In the genomic region with DNA sequence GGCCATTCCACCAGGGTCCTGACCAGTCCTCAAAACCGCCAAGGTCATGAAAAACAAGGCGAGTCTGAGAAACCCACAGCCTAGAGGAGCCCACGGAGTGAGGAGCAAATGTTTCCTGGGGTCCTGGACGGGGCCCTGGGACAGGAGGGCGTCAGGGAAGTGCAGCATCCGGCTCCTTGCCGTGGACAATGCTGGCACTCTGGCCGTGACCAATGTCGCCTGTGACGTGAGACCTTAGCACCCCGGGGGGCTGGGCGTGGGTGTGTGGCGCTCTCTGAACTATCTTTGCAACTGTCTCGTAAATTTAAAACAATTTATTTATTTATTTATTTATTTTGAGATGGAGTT, we compare ENCODE assay signal across 18 cellular contexts. TPM values are rescaled to one million over a fixed set of nuclear protein-coding genes. Genes with fewer than 3 reads are reported as not detected.
DNase-seq lines count a peak whose midpoint lies in the region; ATAC-seq, FAIRE-seq and TF ChIP-seq lines count a peak whose summit lies in the region.
"Had no signal": no experiment of that assay in that cellular context is flagged by ENCODE, and none has a peak within 500 bp of the region (broad histone marks: within the 10 kb centered on the region; RNA-seq: fewer than 3 reads in every experiment).

No MANE protein-coding gene starts in this region.

- H3K9ac ChIP-seq in BLaER1 treated with 17β-estradiol and CSF1 and Interleukin-3, amounts not matched to agents 10 nM and 100 nM = no peak overlapping the region
- H3K9ac ChIP-seq in kidney (ENCODE audit: low read length in 2 of 2) = no peak overlapping the region

- peaks cover 52 to 70% (median 63%) of the 10 kb centered on the region in 10 experiments for H3K4me1 ChIP-seq in BLaER1 treated with 17β-estradiol and CSF1 and Interleukin-3, amounts not matched to agents 10 nM and 100 nM
- H3K4me1 ChIP-seq in kidney (ENCODE audit: control insufficient read depth in 1 of 2, insufficient read depth in 1 of 2, low read depth in 1 of 2, low read length in 2 of 2) (peaks cover 7 to 24% of the 10 kb centered on the region in 2 donors), osteoblast (ENCODE audit: insufficient read depth, low read length) (peaks cover 17% of the 10 kb centered on the region)

- H4K20me1 ChIP-seq in BLaER1 treated with 17β-estradiol and CSF1 and Interleukin-3, amounts not matched to agents 10 nM and 100 nM = peaks cover 0 to 5% (median 3%) of the 10 kb centered on the region in 11 experiments; a peak in 6 of 22 replicates
- peaks cover 4% of the 10 kb centered on the region for H4K20me1 ChIP-seq in osteoblast (ENCODE audit: insufficient read depth, low read length)

- intact Hi-C loops in kidney (cut with DNase I) = no loop called here

- H3K4me2 ChIP-seq in BLaER1 treated with 17β-estradiol and CSF1 and Interleukin-3, amounts not matched to agents 10 nM and 100 nM = peak overlapping the region; percentile 93 to 100 (median 99)
- H3K4me2 ChIP-seq in osteoblast (ENCODE audit: insufficient read depth, low read length) = no peak overlapping the region

- DNase-seq in RWPE1 (ENCODE audit: low spot score) (no peak), kidney (peak; percentile 50), osteoblast (ENCODE audit: insufficient read length, low spot score, missing footprints) (no peak), OCI-M1 (lab: John Stamatoyannopoulos, UW) (no peak)
- DNase-seq: CD4-positive, alpha-beta T cell; CD8-positive, alpha-beta memory T cell; DMS 273 treated with DMSO at 0.1 percent for 48 hours; DMS79; EL; GDM1 had no signal

- no peak overlapping the region for H3K27ac ChIP-seq in BLaER1 treated with 17β-estradiol and CSF1 and Interleukin-3, amounts not matched to agents 10 nM and 100 nM
- H3K27ac ChIP-seq in RWPE1 = peak overlapping the region; percentile 90
- no peak overlapping the region for H3K27ac ChIP-seq in kidney (ENCODE audit: low read depth in 2 of 2, low read length in 2 of 2)
- H3K27ac ChIP-seq in osteoblast (ENCODE audit: low read depth, low read length) = no peak overlapping the region

- no peak overlapping the region for H3K4me3 ChIP-seq in BLaER1 treated with 17β-estradiol and CSF1 and Interleukin-3, amounts not matched to agents 10 nM and 100 nM
- H3K4me3 ChIP-seq in kidney (ENCODE audit: low read length in 2 of 2) = no peak overlapping the region
- no peak overlapping the region for H3K4me3 ChIP-seq in osteoblast (ENCODE audit: insufficient read depth, low read length)
- H3K4me3 ChIP-seq: GM12878, GM23338, HAP-1 had no signal

- ATAC-seq in HG02840 (IDR thresholded peaks at IDR 0.05; ENCODE audit: low FRiP score, unreplicated experiment) = no peak
- ATAC-seq: GM12878, GM23338 had no signal

- H3K9me3 ChIP-seq in BLaER1 treated with 17β-estradiol and CSF1 and Interleukin-3, amounts not matched to agents 10 nM and 100 nM (replicated peaks in 1 of 11) = peaks cover 0 to 10% (median 7%) of the 10 kb centered on the region in 11 experiments; a peak in 11 of 22 replicates
- H3K9me3 ChIP-seq in kidney (ENCODE audit: control insufficient read depth in 1 of 2, low read length in 2 of 2) (no peaks in the 10 kb centered on the region), osteoblast (ENCODE audit: low read depth, low read length) (no peaks in the 10 kb centered on the region)
- H3K9me3 ChIP-seq: HAP-1 had no signal

- CTCF ChIA-PET in RWPE1 (lab: Yijun Ruan, JAX) = no interaction called here

- POLR2A ChIA-PET in RWPE1 (lab: Yijun Ruan, JAX; ENCODE audit: low non-redundant PET) = no interaction called here

- H3K27me3 ChIP-seq in BLaER1 treated with 17β-estradiol and CSF1 and Interleukin-3, amounts not matched to agents 10 nM and 100 nM = no peaks in the 10 kb centered on the region
- H3K27me3 ChIP-seq in osteoblast (ENCODE audit: insufficient read depth, low read length) = peaks cover under 1% of the 10 kb centered on the region

- FAIRE-seq in kidney (lab: Jason Lieb, UNC) = no peak
- FAIRE-seq: D721Med, GM12878, GM19239, H54 had no signal

- TF ChIP-seq CTCF in RWPE1 (conservative IDR thresholded peaks at IDR 0.05; ENCODE audit: low read depth) = no peak
- no peak for TF ChIP-seq CTCF in kidney (IDR thresholded peaks at IDR 0.05; ENCODE audit: borderline replicate concordance, extremely low read depth, insufficient read depth)
- no peak for TF ChIP-seq CTCF in osteoblast (IDR thresholded peaks at IDR 0.05; ENCODE audit: extremely low read depth, low read depth, low read length)

- H2AFZ ChIP-seq in osteoblast (ENCODE audit: low read length) = no peak overlapping the region
- H2AFZ ChIP-seq: GM23338 had no signal

- H3K36me3 ChIP-seq in BLaER1 treated with 17β-estradiol and CSF1 and Interleukin-3, amounts not matched to agents 10 nM and 100 nM = no peaks in the 10 kb centered on the region
- H3K36me3 ChIP-seq in kidney (ENCODE audit: control insufficient read depth in 1 of 2, insufficient read depth in 2 of 2, low read length in 2 of 2) = no peaks in the 10 kb centered on the region
- no peaks in the 10 kb centered on the region for H3K36me3 ChIP-seq in osteoblast (ENCODE audit: insufficient read depth, low read length)
- H3K36me3 ChIP-seq: HAP-1 had no signal

- H3K79me2 ChIP-seq in osteoblast (ENCODE audit: insufficient read depth, low read length) = no peaks in the 10 kb centered on the region

RNA-seq across cellular contexts. Expression of a gene that starts 34.1 kb away (rescaled TPM):
- total RNA-seq in kidney (80.3 TPM), osteoblast (under 0.01 TPM in 1 of 2 replicates, not detected in the other)
- 12.4 TPM for polyA plus RNA-seq in kidney (ENCODE audit: insufficient read depth, low read depth, low replicate concordance)

Comparison
In these comparisons a context has a peak if more than half of its experiments do, and no peak if none do; other contexts are left out.
1. RNA of a gene that starts 34.1 kb away (total RNA-seq): 80.3 TPM in kidney (single experiment); under 0.01 TPM in osteoblast; every median in the first group is over 10 times any median in the second.